Comparison of ENCODE assay signal across 17 cellular contexts in genomic region chr10:44380829-44381600, GRCh38. TPM values are rescaled to one million over a fixed set of nuclear protein-coding genes. Genes with fewer than 3 reads are reported as not detected.
DNase-seq lines count a peak whose midpoint lies in the region; ATAC-seq and TF ChIP-seq lines count a peak whose summit lies in the region.
"Had no signal": no experiment of that assay in that cellular context is flagged by ENCODE, and none has a peak within 500 bp of the region (broad histone marks: within the 10 kb centered on the region; RNA-seq: fewer than 3 reads in every experiment).

No MANE protein-coding gene starts in this region.

- H2AFZ ChIP-seq in parathyroid adenoma = no peak overlapping the region

- peaks cover 27% of the 10 kb centered on the region for H3K27me3 Mint-ChIP-seq in activated naive CD8-positive, alpha-beta T cell treated with anti-CD3 and anti-CD28 coated beads for 36 hours

- H3K36me3 Mint-ChIP-seq in activated naive CD8-positive, alpha-beta T cell treated with anti-CD3 and anti-CD28 coated beads for 36 hours = no peaks in the 10 kb centered on the region
- H3K36me3 Mint-ChIP-seq: CD4-positive, CD25-positive, alpha-beta regulatory T cell had no signal

- peaks cover 55% of the 10 kb centered on the region for H3K79me2 ChIP-seq in parathyroid adenoma

- no peaks in the 10 kb centered on the region for H3K9me3 ChIP-seq in parathyroid adenoma (ENCODE audit: control insufficient read depth, low read length)

- H3K27ac Mint-ChIP-seq in activated naive CD8-positive, alpha-beta T cell treated with anti-CD3 and anti-CD28 coated beads for 36 hours = no peak overlapping the region
- H3K27ac Mint-ChIP-seq: effector memory CD8-positive, alpha-beta T cell had no signal

- ATAC-seq in left cardiac atrium (no peak), Right ventricle myocardium superior (ENCODE audit: poor library complexity) (no peak), GM19324 (IDR thresholded peaks at IDR 0.05; ENCODE audit: low FRiP score, unreplicated experiment) (no peak), GM21528 (IDR thresholded peaks at IDR 0.05; ENCODE audit: low FRiP score, unreplicated experiment) (no peak)
- ATAC-seq: effector memory CD8-positive, alpha-beta T cell had no signal

- no peaks in the 10 kb centered on the region for H3K36me3 ChIP-seq in parathyroid adenoma (ENCODE audit: control insufficient read depth, insufficient read depth, low read length)

- H3K4me1 Mint-ChIP-seq in activated naive CD8-positive, alpha-beta T cell treated with anti-CD3 and anti-CD28 coated beads for 36 hours = peaks cover 2% of the 10 kb centered on the region

- DNase-seq in left cardiac atrium (peak; percentile 11), Right ventricle myocardium superior (no peak), fibroblast of the aortic adventitia (ENCODE audit: low read depth) (no peak), HuH-7.5 (ENCODE audit: low spot score) (no peak)
- DNase-seq in activated naive CD8-positive, alpha-beta T cell treated with anti-CD3 and anti-CD28 coated beads for 36 hours = no peak
- DNase-seq: activated CD4-positive, CD25-positive, alpha-beta regulatory T cell treated with anti-CD3 and anti-CD28 coated beads, Interleukin-2, amount 50 U/mL, for 72 hours; caudate nucleus; CD4-positive, CD25-positive, alpha-beta regulatory T cell; DMS79; effector memory CD8-positive, alpha-beta T cell; NCI-H748 treated with DMSO at 0.1 percent for 48 hours; stimulated activated CD4-positive, alpha-beta T cell treated with anti-CD3 and anti-CD28 coated beads, Interleukin-4, amount 100 ng/mL, for 4 hours; T-helper 9 cell had no signal

- no peaks in the 10 kb centered on the region for H3K9me3 Mint-ChIP-seq in activated naive CD8-positive, alpha-beta T cell treated with anti-CD3 and anti-CD28 coated beads for 36 hours
- H3K9me3 Mint-ChIP-seq: effector memory CD8-positive, alpha-beta T cell had no signal

- intact Hi-C loops in left cardiac atrium (cut with DNase I) (loop anchor here (5.0 kb wide), 2 partner anchors 69 to 709 kb away; no protein-coding TSS in a partner anchor), Right ventricle myocardium superior (cut with DNase I) (loop anchor here (5.0 kb wide), 1 partner anchor 69 kb away; no protein-coding TSS in a partner anchor)

- H3K4me3 ChIP-seq in fibroblast of the aortic adventitia (ENCODE audit: low read depth, low read length) (peak overlapping the region; percentile 34), parathyroid adenoma (ENCODE audit: low read depth, low read length) (peak overlapping the region; percentile 16)
- H3K4me3 ChIP-seq: SK-N-MC had no signal

- peaks cover 11% of the 10 kb centered on the region for H3K4me1 ChIP-seq in parathyroid adenoma

- TF ChIP-seq CTCF in fibroblast of the aortic adventitia (IDR thresholded peaks at IDR 0.05; ENCODE audit: insufficient read depth, low read length) (no peak), parathyroid adenoma (IDR thresholded peaks at IDR 0.05) (no peak)

- no peaks in the 10 kb centered on the region for H3K27me3 ChIP-seq in parathyroid adenoma (ENCODE audit: control insufficient read depth, insufficient read depth, low read length)

- no peak overlapping the region for H3K4me3 Mint-ChIP-seq in activated naive CD8-positive, alpha-beta T cell treated with anti-CD3 and anti-CD28 coated beads for 36 hours
- H3K4me3 Mint-ChIP-seq: CD4-positive, CD25-positive, alpha-beta regulatory T cell; effector memory CD8-positive, alpha-beta T cell had no signal

- no peak overlapping the region for H3K4me2 ChIP-seq in parathyroid adenoma (ENCODE audit: low read length)

- H3K9ac ChIP-seq in parathyroid adenoma = no peak overlapping the region

- H3K27ac ChIP-seq in parathyroid adenoma = no peak overlapping the region
- H3K27ac ChIP-seq: SK-N-MC had no signal

RNA-seq across cellular contexts. Expression of gene CXCL12, which starts 3.9 kb away (rescaled TPM):
- total RNA-seq in left cardiac atrium (100 to 1,000 TPM; 213 to 248 TPM), Right ventricle myocardium superior (117 TPM), fibroblast of the aortic adventitia (ENCODE audit: low replicate concordance) (54.1 and 381 TPM in 2 replicates)
- total RNA-seq in activated naive CD8-positive, alpha-beta T cell treated with anti-CD3 and anti-CD28 coated beads for 36 hours = not detected
- total RNA-seq: CD4-positive, CD25-positive, alpha-beta regulatory T cell had no signal

Comparison
In these comparisons a context has a peak if more than half of its experiments do, and no peak if none do; other contexts are left out.
1. RNA of gene CXCL12, which starts 3.9 kb away (total RNA-seq): 54.1 to 381 TPM in fibroblast of the aortic adventitia, 213 to 248 TPM in left cardiac atrium and 117 TPM in Right ventricle myocardium superior (single experiment); not detected in activated naive CD8-positive, alpha-beta T cell treated with anti-CD3 and anti-CD28 coated beads for 36 hours; every median in the first group is over 10 times any median in the second.